ENCODE assay signal across 26 cellular contexts in genomic region chr5:29852329-29852728, GRCh38.
"Had no signal": no experiment of that assay in that cellular context is flagged by ENCODE, and none has a peak within 500 bp of the region (broad histone marks: within the 10 kb centered on the region; RNA-seq: fewer than 3 reads in every experiment).

No MANE protein-coding gene starts in this region.

- H3K4me3 ChIP-seq: colonic mucosa, esophagus squamous epithelium, gastrocnemius medialis, heart right ventricle, left lung, lower lobe of right lung, mucosa of descending colon had no signal

- H3K27ac ChIP-seq: colonic mucosa, epithelial cell of prostate, esophagus squamous epithelium, gastrocnemius medialis, heart right ventricle, left lung, lower lobe of right lung had no signal

- FAIRE-seq: endometrium, islet of Langerhans, keratinocyte had no signal

- H3K36me3 ChIP-seq: colonic mucosa, esophagus squamous epithelium, gastrocnemius medialis, heart right ventricle, left lung, lower lobe of right lung had no signal

- DNase-seq: colonic mucosa; cortex of kidney; effector CD8-positive, alpha-beta T cell; effector memory CD8-positive, alpha-beta T cell; endodermal cell; erythroblast; esophagus squamous epithelium; foreskin fibroblast; foreskin melanocyte; gastrocnemius medialis; glutamatergic neuron; head of caudate nucleus; heart right ventricle; hippocampal formation; left cardiac atrium; left lung; left ventricle myocardium superior; lower lobe of right lung; mesenchymal stem cell; mucosa of descending colon; naive B cell had no signal

- H3K9me3 ChIP-seq: colonic mucosa, gastrocnemius medialis, lower lobe of right lung had no signal

- H3K4me1 ChIP-seq: colonic mucosa, esophagus squamous epithelium, gastrocnemius medialis, heart right ventricle, left lung, lower lobe of right lung had no signal

- H3K27me3 ChIP-seq: colonic mucosa, esophagus squamous epithelium, gastrocnemius medialis, heart right ventricle, left lung had no signal

- ATAC-seq: effector memory CD8-positive, alpha-beta T cell; esophagus mucosa; gastrocnemius medialis; heart right ventricle; left cardiac atrium; left lung; left ventricle myocardium superior; lower lobe of right lung; mucosa of descending colon had no signal
